ENCODE assay signal across 24 cellular contexts in the genomic region with DNA sequence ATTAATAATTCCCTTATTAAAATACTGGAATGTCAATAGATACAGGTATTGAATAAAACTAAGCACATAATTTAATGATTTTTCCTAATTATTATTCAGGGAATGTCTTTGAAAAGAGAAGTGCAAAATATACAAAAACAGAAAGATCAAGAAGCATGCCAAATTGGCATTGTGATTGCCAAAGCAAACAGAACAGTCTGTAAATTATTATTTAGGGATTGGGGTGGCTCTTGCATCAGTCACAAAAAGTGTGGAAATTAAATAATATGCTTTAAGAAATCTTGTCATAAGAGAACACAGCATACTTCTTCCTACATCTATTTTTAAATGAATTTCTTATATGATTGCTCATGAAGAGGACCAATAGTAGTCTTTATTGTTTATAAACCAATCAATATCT.
DNase-seq lines count a peak whose midpoint lies in the region; ATAC-seq, FAIRE-seq and TF ChIP-seq lines count a peak whose summit lies in the region.
"Had no signal": no experiment of that assay in that cellular context is flagged by ENCODE, and none has a peak within 500 bp of the region (broad histone marks: within the 10 kb centered on the region; RNA-seq: fewer than 3 reads in every experiment).

No MANE protein-coding gene starts in this region.

- no peak overlapping the region for H3K4me3 ChIP-seq in body of pancreas
- H3K4me3 ChIP-seq in pancreas, result no peak overlapping the region
- H3K4me3 ChIP-seq: BLaER1 had no signal

- H3K27ac ChIP-seq in body of pancreas (no peak overlapping the region), pancreas (no peak overlapping the region)
- H3K27ac ChIP-seq: BLaER1 had no signal

- TF ChIP-seq CTCF in body of pancreas (IDR thresholded peaks at IDR 0.05) (no peak), pancreas (IDR thresholded peaks at IDR 0.05) (no peak)

- H3K4me1 ChIP-seq in body of pancreas, result peaks cover 9% of the 10 kb centered on the region
- peaks cover 0 to 16% (median 14%) of the 10 kb centered on the region in 3 donors for H3K4me1 ChIP-seq in pancreas
- H3K4me1 ChIP-seq: BE2C, BLaER1, Caco-2 had no signal

- no peak for FAIRE-seq in pancreas (lab: Jason Lieb, UNC)
- FAIRE-seq: A204.1, D721Med, G401.6, GM12891, GM19239 had no signal

- H3K36me3 ChIP-seq in body of pancreas (replicated peaks in 1 of 2; ENCODE audit: insufficient read depth in 1 of 2, low read depth in 2 of 2) (no peaks in the 10 kb centered on the region), pancreas (no peaks in the 10 kb centered on the region)
- H3K36me3 ChIP-seq: BE2C, BLaER1 had no signal

- ATAC-seq in body of pancreas (peak; percentile 45), pancreas (peak in 3 of 4 donors; percentile 55 to 64 (median 59)), GM19463 (IDR thresholded peaks at IDR 0.05; ENCODE audit: unreplicated experiment) (no peak), HG03039 (IDR thresholded peaks at IDR 0.05; ENCODE audit: unreplicated experiment) (no peak)

- peak; percentile 6 for DNase-seq in NCI-H1694 (lab: John Stamatoyannopoulos, UW)
- DNase-seq in NCI-H1694 treated with DMSO at 0.1 percent for 48 hours (lab: John Stamatoyannopoulos, UW), result no peak
- peak; percentile 8 for DNase-seq in COR-L47 (lab: John Stamatoyannopoulos, UW)
- DNase-seq in body of pancreas, result no peak
- no peak for DNase-seq in pancreas
- DNase-seq: 8988T; ACHN; BE2C; C1 segment of cervical spinal cord; Caco-2; Calu3; CD4-positive, alpha-beta memory T cell; CD4-positive, CD25-positive, alpha-beta regulatory T cell; CD8-positive, alpha-beta memory T cell; DMS79 treated with DMSO at 0.1 percent for 48 hours; GF-D8 had no signal

- H3K27me3 ChIP-seq in body of pancreas (no peaks in the 10 kb centered on the region), pancreas (no peaks in the 10 kb centered on the region)
- H3K27me3 ChIP-seq: BE2C, BLaER1 had no signal

- H3K9me3 ChIP-seq in body of pancreas (peaks cover 0 to 6% (median 0%) of the 10 kb centered on the region in 3 donors), pancreas (no peaks in the 10 kb centered on the region)
- H3K9me3 ChIP-seq: BE2C, BLaER1, Caco-2 had no signal

- no peak for TF ChIP-seq POLR2A in body of pancreas (IDR thresholded peaks at IDR 0.05)

- intact Hi-C loops in body of pancreas (cut with DNase I), result no loop called here
- intact Hi-C loops in pancreas (cut with DNase I), result no loop called here

Comparison
In these comparisons a context has a peak if more than half of its experiments do, and no peak if none do; other contexts are left out.
1. DNase-seq: peak in NCI-H1694 (single experiment) and COR-L47 (single experiment); none in NCI-H1694 treated with DMSO at 0.1 percent for 48 hours (single experiment), body of pancreas (0 of 4) and pancreas (0 of 6).
2. ATAC-seq: peak in body of pancreas (single experiment) and pancreas (3 of 4); none in GM19463 (single experiment) and HG03039 (single experiment).